Comparison of ENCODE assay signal across 8 cellular contexts in the genomic region with DNA sequence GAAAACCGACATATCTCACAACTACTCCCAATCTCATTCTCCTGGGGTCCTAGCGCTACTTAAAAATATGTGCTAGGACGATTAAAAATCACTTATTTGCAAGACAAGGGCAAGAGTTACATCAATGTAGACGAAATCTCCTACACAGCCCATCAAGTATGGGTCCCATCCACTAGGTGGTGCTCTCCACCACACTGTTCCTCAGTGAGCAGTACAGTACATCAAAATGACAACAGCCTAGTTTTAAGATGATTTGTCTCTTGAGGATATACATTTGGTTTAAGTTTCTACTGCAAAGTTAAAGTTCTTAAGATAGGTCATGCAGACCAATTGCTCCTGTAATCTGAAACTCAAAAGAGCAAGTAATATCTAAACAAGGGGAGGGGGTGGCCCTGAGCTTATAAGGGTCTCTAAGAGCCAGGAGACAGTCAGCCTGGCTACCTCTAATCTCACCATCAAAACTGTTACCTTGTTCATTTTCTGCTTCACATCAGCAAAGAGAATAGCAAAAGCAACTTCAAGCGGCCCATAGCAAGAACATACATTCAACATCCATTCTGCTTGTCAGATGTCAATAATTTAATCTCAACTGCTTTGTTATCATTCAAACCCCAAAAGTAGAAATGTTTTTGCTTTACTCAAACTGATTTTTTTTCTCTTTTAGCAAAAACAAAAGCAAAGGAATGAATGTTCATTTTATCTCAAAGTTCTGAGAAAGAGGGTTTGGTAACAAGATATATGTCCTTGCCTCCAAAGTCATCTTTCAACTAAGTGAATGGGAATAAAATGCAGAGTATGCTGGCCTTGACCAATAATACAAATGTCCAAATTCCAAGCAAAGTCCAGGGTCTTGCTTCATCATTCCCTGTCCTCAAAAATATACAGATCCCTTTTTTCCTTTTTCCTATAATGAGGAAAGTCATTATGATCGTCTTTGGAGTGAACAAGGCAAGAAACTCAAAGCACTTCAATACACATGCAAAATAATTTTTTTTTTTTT. TPM values are rescaled to one million over a fixed set of nuclear protein-coding genes. Genes with fewer than 3 reads are reported as not detected.
A peak's percentile ranks its signal among the peaks of the same experiment; 100 is the strongest.
DNase-seq lines count a peak whose midpoint lies in the region; ATAC-seq and TF ChIP-seq lines count a peak whose summit lies in the region.

No MANE protein-coding gene starts in this region.

- H3K36me3 ChIP-seq in WERI-Rb-1: no peaks in the 10 kb centered on the region

- H3K9me3 ChIP-seq in WERI-Rb-1 (ENCODE audit: severe bottlenecking): no peaks in the 10 kb centered on the region

- H3K27ac ChIP-seq in WERI-Rb-1: no peak overlapping the region

- TF ChIP-seq CTCF in GM12874 (IDR thresholded peaks at IDR 0.05; ENCODE audit: insufficient read depth, low read depth, low read length): peak; percentile 81
- TF ChIP-seq CTCF in WERI-Rb-1 (IDR thresholded peaks at IDR 0.05; ENCODE audit: low read depth, low read length): peak; percentile 88
- TF ChIP-seq CTCF in cardiac fibroblast (IDR thresholded peaks at IDR 0.05; ENCODE audit: low read depth, low read length): peak; percentile 89

- peak; percentile 74 for ATAC-seq in HG02763 (IDR thresholded peaks at IDR 0.05; ENCODE audit: unreplicated experiment)

- peak; percentile 68 for DNase-seq in A172 (ENCODE audit: low spot score)
- peak; percentile 22 for DNase-seq in NCI-H146 treated with DMSO at 0.1 percent for 48 hours (lab: John Stamatoyannopoulos, UW; ENCODE audit: unreplicated experiment)
- DNase-seq in WERI-Rb-1: peak; percentile 72
- peak; percentile 87 to 89 for DNase-seq in cardiac fibroblast (ENCODE audit: low read depth in 2 of 2)
- DNase-seq in kidney tubule cell (ENCODE audit: low spot score): peak; percentile 72
- DNase-seq in stimulated activated CD4-positive, alpha-beta T cell treated with anti-CD3 and anti-CD28 coated beads, Interleukin-4, amount 100 ng/mL, for 24 hours: peak; percentile 78

- H3K4me3 ChIP-seq in WERI-Rb-1 (ENCODE audit: low read depth, low read length): no peak overlapping the region
- H3K4me3 ChIP-seq in cardiac fibroblast (replicated peaks in 1 of 2; ENCODE audit: low read depth in 2 of 2, low read length in 2 of 2): no peak overlapping the region

- H3K27me3 ChIP-seq in WERI-Rb-1 (ENCODE audit: insufficient read depth, low read depth, severe bottlenecking): no peaks in the 10 kb centered on the region

RNA-seq across cellular contexts. Expression of a gene that starts 53.1 kb away (rescaled TPM):
- 36.0 and 43.8 TPM in 2 replicates for total RNA-seq in A172 (2014; rRNA removed; shearing (Covaris generic))

Comparison
In these comparisons a context has a peak if more than half of its experiments do, and no peak if none do; other contexts are left out.
1. DNase-seq: peak in every context shown above with its lines; median percentile 88 in cardiac fibroblast; 78 in stimulated activated CD4-positive, alpha-beta T cell treated with anti-CD3 and anti-CD28 coated beads, Interleukin-4, amount 100 ng/mL, for 24 hours; 72 in WERI-Rb-1; 72 in kidney tubule cell; 68 in A172; 22 in NCI-H146 treated with DMSO at 0.1 percent for 48 hours.